In genomic region chr16:81715358-81716196, GRCh38 we compare ENCODE assay signal across 9 cellular contexts.
A peak's percentile ranks its signal among the peaks of the same experiment; 100 is the strongest.
DNase-seq lines count a peak whose midpoint lies in the region; ATAC-seq and TF ChIP-seq lines count a peak whose summit lies in the region.
"Had no signal": no experiment of that assay in that cellular context is flagged by ENCODE, and none has a peak within 500 bp of the region (broad histone marks: within the 10 kb centered on the region; RNA-seq: fewer than 3 reads in every experiment).

No MANE protein-coding gene starts in this region.

- H3K27me3 Mint-ChIP-seq in activated T-cell treated with anti-CD3 and anti-CD28 coated beads, Interleukin-2, amount 50 U/mL, for 4 hours (ENCODE audit: low read depth): no peaks in the 10 kb centered on the region
- no peaks in the 10 kb centered on the region for H3K27me3 Mint-ChIP-seq in activated T-cell treated with anti-CD3 and anti-CD28 coated beads, Interleukin-2, amount 50 U/mL, for 24 hours
- H3K27me3 Mint-ChIP-seq in activated CD8-positive, alpha-beta T cell treated with anti-CD3 and anti-CD28 coated beads for 36 hours: no peaks in the 10 kb centered on the region

- POLR2A ChIA-PET in activated CD8-positive, alpha-beta T cell treated with anti-CD3 and anti-CD28 coated beads for 36 hours (lab: Charles Lee): interaction anchor here (0.6 to 1.0 kb wide), 2 partner anchors 270 to 577 kb away, joined by 3 read pairs; no protein-coding TSS in a partner anchor

- no peaks in the 10 kb centered on the region for H3K36me3 Mint-ChIP-seq in activated T-cell treated with anti-CD3 and anti-CD28 coated beads, Interleukin-2, amount 50 U/mL, for 4 hours (ENCODE audit: insufficient read depth)
- peaks cover 4% of the 10 kb centered on the region for H3K36me3 Mint-ChIP-seq in activated T-cell treated with anti-CD3 and anti-CD28 coated beads, Interleukin-2, amount 50 U/mL, for 24 hours (ENCODE audit: low read depth)
- H3K36me3 Mint-ChIP-seq in activated CD8-positive, alpha-beta T cell treated with anti-CD3 and anti-CD28 coated beads for 36 hours (ENCODE audit: low read depth): no peaks in the 10 kb centered on the region

- peaks cover 31% of the 10 kb centered on the region for H3K4me1 ChIP-seq in stomach smooth muscle (ENCODE audit: control insufficient read depth, insufficient read depth, low read length)

- TF ChIP-seq CTCF in activated CD8-positive, alpha-beta T cell treated with anti-CD3 and anti-CD28 coated beads for 36 hours (IDR thresholded peaks at IDR 0.05): no peak

- H3K4me3 ChIP-seq in stomach smooth muscle (ENCODE audit: low read length in 2 of 2): peak overlapping the region in 1 of 2 donors; percentile 35

- ATAC-seq in activated T-cell treated with anti-CD3 and anti-CD28 coated beads, Interleukin-2, amount 50 U/mL, for 4 hours: peak; percentile 26 to 30
- peak; percentile 44 for ATAC-seq in HG03039 (IDR thresholded peaks at IDR 0.05; ENCODE audit: unreplicated experiment)
- peak; percentile 35 for ATAC-seq in activated CD8-positive, alpha-beta T cell treated with anti-CD3 and anti-CD28 coated beads for 36 hours

- H3K27ac ChIP-seq in stomach smooth muscle (ENCODE audit: low read length) (peak overlapping the region; percentile 60), substantia nigra (ENCODE audit: low read depth, low read length, poor library complexity, severe bottlenecking) (no peak overlapping the region)

- no peak for DNase-seq in activated T-cell treated with anti-CD3 and anti-CD28 coated beads, Interleukin-2, amount 50 U/mL, for 4 hours
- no peak for DNase-seq in activated T-cell treated with anti-CD3 and anti-CD28 coated beads, Interleukin-2, amount 50 U/mL, for 24 hours
- DNase-seq in activated CD8-positive, alpha-beta T cell treated with anti-CD3 and anti-CD28 coated beads for 36 hours: peak; percentile 51
- DNase-seq in stimulated activated CD4-positive, alpha-beta T cell treated with anti-CD3 and anti-CD28 coated beads, Interleukin-2, amount 100 ng/mL, for 24 hours: no peak
- DNase-seq in substantia nigra (lab: John Stamatoyannopoulos, UW) (no peak), NCI-H2029 treated with DMSO at 0.1 percent for 48 hours (lab: John Stamatoyannopoulos, UW) (no peak)
- DNase-seq: head of caudate nucleus had no signal

- intact Hi-C loops in activated CD8-positive, alpha-beta T cell treated with anti-CD3 and anti-CD28 coated beads for 36 hours (cut with micrococcal nuclease): loop anchor here (5.0 kb wide), 1 partner anchor 83 kb away; no protein-coding TSS in a partner anchor

- H3K9me3 ChIP-seq in stomach smooth muscle (ENCODE audit: control insufficient read depth in 2 of 2, low read length in 2 of 2): no peaks in the 10 kb centered on the region

- no peak overlapping the region for H3K27ac Mint-ChIP-seq in activated T-cell treated with anti-CD3 and anti-CD28 coated beads, Interleukin-2, amount 50 U/mL, for 24 hours
- peak overlapping the region; percentile 65 for H3K27ac Mint-ChIP-seq in activated CD8-positive, alpha-beta T cell treated with anti-CD3 and anti-CD28 coated beads for 36 hours

- peaks cover 0 to under 1% of the 10 kb centered on the region in 2 donors for H3K36me3 ChIP-seq in stomach smooth muscle (ENCODE audit: control insufficient read depth in 2 of 2, insufficient read depth in 2 of 2, low read length in 2 of 2)

- CTCF ChIA-PET in activated CD8-positive, alpha-beta T cell treated with anti-CD3 and anti-CD28 coated beads for 36 hours (lab: Charles Lee): interaction anchor here (1.4 to 2.9 kb wide), 3 partner anchors 8 to 95 kb away, joined by 4 to 13 read pairs (median 4); no protein-coding TSS in a partner anchor

- peak overlapping the region; percentile 50 for H3K4me3 Mint-ChIP-seq in activated T-cell treated with anti-CD3 and anti-CD28 coated beads, Interleukin-2, amount 50 U/mL, for 4 hours
- no peak overlapping the region for H3K4me3 Mint-ChIP-seq in activated T-cell treated with anti-CD3 and anti-CD28 coated beads, Interleukin-2, amount 50 U/mL, for 24 hours
- H3K4me3 Mint-ChIP-seq in activated CD8-positive, alpha-beta T cell treated with anti-CD3 and anti-CD28 coated beads for 36 hours: peak overlapping the region; percentile 10

- peak overlapping the region in 1 of 2 donors; percentile 1 for H3K9ac ChIP-seq in stomach smooth muscle (ENCODE audit: low read length in 2 of 2)

- no peaks in the 10 kb centered on the region for H3K9me3 Mint-ChIP-seq in activated T-cell treated with anti-CD3 and anti-CD28 coated beads, Interleukin-2, amount 50 U/mL, for 4 hours
- H3K9me3 Mint-ChIP-seq in activated T-cell treated with anti-CD3 and anti-CD28 coated beads, Interleukin-2, amount 50 U/mL, for 24 hours: no peaks in the 10 kb centered on the region
- no peaks in the 10 kb centered on the region for H3K9me3 Mint-ChIP-seq in activated CD8-positive, alpha-beta T cell treated with anti-CD3 and anti-CD28 coated beads for 36 hours

- H3K27me3 ChIP-seq in stomach smooth muscle (ENCODE audit: control insufficient read depth in 1 of 2, insufficient read depth in 2 of 2, low read length in 2 of 2): no peaks in the 10 kb centered on the region

- H3K4me1 Mint-ChIP-seq in activated T-cell treated with anti-CD3 and anti-CD28 coated beads, Interleukin-2, amount 50 U/mL, for 4 hours (ENCODE audit: low read depth): peaks cover 42% of the 10 kb centered on the region
- H3K4me1 Mint-ChIP-seq in activated T-cell treated with anti-CD3 and anti-CD28 coated beads, Interleukin-2, amount 50 U/mL, for 24 hours (ENCODE audit: low read depth): peaks cover 57% of the 10 kb centered on the region
- H3K4me1 Mint-ChIP-seq in activated CD8-positive, alpha-beta T cell treated with anti-CD3 and anti-CD28 coated beads for 36 hours (ENCODE audit: low read depth): peaks cover 43% of the 10 kb centered on the region
